Comparison of ENCODE assay signal across 7 cellular contexts in the genomic region with DNA sequence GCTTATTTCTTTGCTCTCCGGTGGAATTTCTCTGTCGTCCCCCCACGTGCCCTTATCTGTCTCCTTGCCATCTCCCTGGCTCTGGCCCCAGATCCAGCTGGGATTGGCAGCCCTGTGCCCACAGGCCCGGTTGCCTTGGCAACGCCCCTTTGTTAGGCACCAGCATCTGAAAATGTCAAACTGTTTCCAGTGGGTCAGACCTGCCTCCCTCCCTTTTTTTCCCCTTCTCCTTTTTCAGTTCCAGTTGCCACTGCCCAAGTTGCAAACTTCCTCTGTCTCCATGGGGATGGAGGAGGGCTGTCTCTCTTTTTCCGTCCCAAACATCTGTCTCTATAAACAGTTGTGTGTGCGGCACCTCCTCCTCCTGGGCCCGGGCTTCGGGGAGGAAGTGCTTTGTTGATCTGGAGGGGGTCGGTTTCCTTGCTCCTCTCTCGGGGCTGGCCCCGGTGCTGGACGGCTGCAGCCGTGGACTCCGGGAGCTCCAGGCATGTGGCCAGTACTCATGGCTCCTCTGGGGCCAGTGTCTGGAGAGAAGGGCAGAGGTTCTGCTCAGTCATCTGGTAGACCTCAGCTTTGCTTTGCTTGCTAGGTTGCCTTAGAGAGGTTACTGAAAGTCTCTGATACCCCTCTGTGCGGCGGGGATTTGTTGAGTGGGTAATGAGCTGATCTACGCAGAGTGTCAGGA. TPM values are rescaled to one million over a fixed set of nuclear protein-coding genes. Genes with fewer than 3 reads are reported as not detected.
DNase-seq lines count a peak whose midpoint lies in the region; ATAC-seq, FAIRE-seq and TF ChIP-seq lines count a peak whose summit lies in the region.

No MANE protein-coding gene starts in this region.

- no peaks in the 10 kb centered on the region for H3K36me3 ChIP-seq in ES-I3 (ENCODE audit: insufficient read depth, low read length)
- no peaks in the 10 kb centered on the region for H3K36me3 ChIP-seq in adipocyte (ENCODE audit: control insufficient read depth, insufficient read depth, low read length, severe bottlenecking)
- no peaks in the 10 kb centered on the region for H3K36me3 ChIP-seq in left ventricle myocardium inferior

- no peaks in the 10 kb centered on the region for H3K9me3 ChIP-seq in ES-I3 (ENCODE audit: control insufficient read depth, insufficient read depth, low read length)
- no peaks in the 10 kb centered on the region for H3K9me3 ChIP-seq in adipocyte (ENCODE audit: control insufficient read depth, low read length)
- no peaks in the 10 kb centered on the region for H3K9me3 ChIP-seq in left ventricle myocardium inferior (replicated peaks)

- H3K4me3 ChIP-seq in adipocyte (ENCODE audit: low read length) (peak overlapping the region; percentile 72), left ventricle myocardium inferior (peak overlapping the region; percentile 32)

- H3K4me1 ChIP-seq in ES-I3 (ENCODE audit: insufficient read depth, low read length) (peaks cover 41% of the 10 kb centered on the region), adipocyte (ENCODE audit: control insufficient read depth, insufficient read depth, low read length) (peaks cover 60% of the 10 kb centered on the region), left ventricle myocardium inferior (peaks cover 42% of the 10 kb centered on the region)

- DNase-seq in NCI-H1694 treated with DMSO at 0.1 percent for 48 hours (lab: John Stamatoyannopoulos, UW) (peak; percentile 52), adipocyte (ENCODE audit: low read depth) (peak; percentile 88), left ventricle myocardium inferior (peak; percentile 91), pulmonary artery endothelial cell (ENCODE audit: low read depth, low spot score) (peak; percentile 91), GM19239 (ENCODE audit: insufficient read length, low spot score) (no peak)

- TF ChIP-seq CTCF in left ventricle myocardium inferior (IDR thresholded peaks at IDR 0.05; ENCODE audit: borderline replicate concordance) = no peak

- no peak for ATAC-seq in HG02798 (IDR thresholded peaks at IDR 0.05; ENCODE audit: poor library complexity, unreplicated experiment)

- peak overlapping the region; percentile 11 for H3K9ac ChIP-seq in ES-I3 (ENCODE audit: low read depth, low read length)
- H3K9ac ChIP-seq in adipocyte (ENCODE audit: low read length) = peak overlapping the region; percentile 89

- peak overlapping the region; percentile 92 for H3K27ac ChIP-seq in left ventricle myocardium inferior (replicated peaks)

- intact Hi-C loops in left ventricle myocardium inferior (cut with micrococcal nuclease) = no loop called here

- no peaks in the 10 kb centered on the region for H3K27me3 ChIP-seq in adipocyte (replicated peaks; ENCODE audit: control insufficient read depth, insufficient read depth, low read length)
- H3K27me3 ChIP-seq in left ventricle myocardium inferior (ENCODE audit: low read depth) = no peaks in the 10 kb centered on the region

- no peak for FAIRE-seq in GM19239 (lab: Jason Lieb, UNC)

RNA-seq across cellular contexts. Expression of gene SOCS3, which starts 35.3 kb away (rescaled TPM):
- total RNA-seq in left ventricle myocardium inferior = 9.5 TPM
- total RNA-seq in pulmonary artery endothelial cell = 31.5 and 71.3 TPM in 2 replicates

RNA-seq across cellular contexts. Expression of gene PGS1, which starts 53.9 kb away (rescaled TPM):
- 17.1 TPM for total RNA-seq in left ventricle myocardium inferior
- 32.0 and 40.0 TPM in 2 replicates for total RNA-seq in pulmonary artery endothelial cell
